ENCODE assay signal across 10 cellular contexts in genomic region chr4:175560628-175561027, GRCh38.
DNase-seq lines count a peak whose midpoint lies in the region; ATAC-seq, FAIRE-seq and TF ChIP-seq lines count a peak whose summit lies in the region.
"Had no signal": no experiment of that assay in that cellular context is flagged by ENCODE, and none has a peak within 500 bp of the region (broad histone marks: within the 10 kb centered on the region; RNA-seq: fewer than 3 reads in every experiment).

No MANE protein-coding gene starts in this region.

- 18 to 20% (median 19%) methylated on average over 1 of the region's 1 CpG for WGBS in psoas muscle, 3 donors

- no peaks in the 10 kb centered on the region for H3K4me1 ChIP-seq in psoas muscle
- H3K4me1 ChIP-seq: HAP-1 had no signal

- peak; percentile 45 for ATAC-seq in GM21786 (IDR thresholded peaks at IDR 0.05; ENCODE audit: unreplicated experiment)
- ATAC-seq in psoas muscle, result no peak
- ATAC-seq in GM19351 (IDR thresholded peaks at IDR 0.05; ENCODE audit: unreplicated experiment), result no peak

- H3K4me3 ChIP-seq in choroid plexus epithelial cell (ENCODE audit: low read depth, low read length), result no peak overlapping the region
- no peak overlapping the region for H3K4me3 ChIP-seq in psoas muscle
- H3K4me3 ChIP-seq: HAP-1 had no signal

- TF ChIP-seq CTCF in choroid plexus epithelial cell (conservative IDR thresholded peaks at IDR 0.05; ENCODE audit: low read depth, low read length) (peak; percentile 50), psoas muscle (IDR thresholded peaks at IDR 0.05) (peak; percentile 29)

- H3K27me3 ChIP-seq in psoas muscle (ENCODE audit: insufficient read depth in 3 of 3, low read length in 2 of 3), result no peaks in the 10 kb centered on the region

- H3K9me3 ChIP-seq in psoas muscle, result no peaks in the 10 kb centered on the region
- H3K9me3 ChIP-seq: HAP-1 had no signal

- FAIRE-seq in H54 (lab: Jason Lieb, UNC), result no peak

- no peak for TF ChIP-seq POLR2A in H54 (IDR thresholded peaks at IDR 0.05; ENCODE audit: low read depth, low read length)

- intact Hi-C loops in psoas muscle (cut with DNase I), result loop anchor here in 1 of 2 donors (5.0 kb wide), 1 partner anchor 332 kb away; no protein-coding TSS in a partner anchor

- DNase-seq in NCI-H460 (ENCODE audit: extremely low read depth, low read depth) (peak; percentile 38), choroid plexus epithelial cell (ENCODE audit: low read depth) (peak; percentile 79), psoas muscle (no peak), H54 (ENCODE audit: insufficient read length, low spot score) (no peak), T1000 (lab: John Stamatoyannopoulos, UW) (no peak)
- DNase-seq in activated CD4-positive, CD25-positive, alpha-beta regulatory T cell (lab: John Stamatoyannopoulos, UW), result no peak

- H3K27ac ChIP-seq in psoas muscle, result no peak overlapping the region
- H3K27ac ChIP-seq: epithelial cell of prostate had no signal

- no peaks in the 10 kb centered on the region for H3K36me3 ChIP-seq in psoas muscle (ENCODE audit: insufficient read depth in 1 of 2, low read depth in 1 of 2)
- H3K36me3 ChIP-seq: HAP-1 had no signal

Comparison
In these comparisons a context has a peak if more than half of its experiments do, and no peak if none do; other contexts are left out.
1. DNase-seq: peak in NCI-H460 (single experiment) and choroid plexus epithelial cell (single experiment); none in psoas muscle (0 of 2), activated CD4-positive, CD25-positive, alpha-beta regulatory T cell (0 of 4), H54 (single experiment) and T1000 (single experiment).